In genomic region chr19:39031368-39032163, GRCh38 we compare ENCODE assay signal across 8 cellular contexts. TPM values are rescaled to one million over a fixed set of nuclear protein-coding genes. Genes with fewer than 3 reads are reported as not detected.
DNase-seq lines count a peak whose midpoint lies in the region; ATAC-seq and FAIRE-seq lines count a peak whose summit lies in the region.

No MANE protein-coding gene starts in this region.

- no peaks in the 10 kb centered on the region for H3K9me3 ChIP-seq in mucosa of stomach (ENCODE audit: control insufficient read depth, low read length)

- peak overlapping the region; percentile 47 for H3K9ac ChIP-seq in mucosa of stomach (ENCODE audit: low read length)

- FAIRE-seq in G401.6 (lab: Jason Lieb, UNC), result peak; percentile 99

- H3K4me1 Mint-ChIP-seq in activated T-cell treated with anti-CD3 and anti-CD28 coated beads, Interleukin-2, amount 50 U/mL, for 4 hours (ENCODE audit: low read depth), result peaks cover 11% of the 10 kb centered on the region

- no peaks in the 10 kb centered on the region for H3K36me3 ChIP-seq in mucosa of stomach (ENCODE audit: control insufficient read depth, insufficient read depth, low read length)

- peaks cover 7% of the 10 kb centered on the region for H3K4me1 ChIP-seq in mucosa of stomach (ENCODE audit: control insufficient read depth, insufficient read depth, low read length)

- ATAC-seq in HG03442 (IDR thresholded peaks at IDR 0.05; ENCODE audit: unreplicated experiment) (peak; percentile 68), esophagus mucosa (peak; percentile 91), GM19463 (IDR thresholded peaks at IDR 0.05; ENCODE audit: unreplicated experiment) (no peak)
- peak; percentile 92 to 94 for ATAC-seq in activated T-cell treated with anti-CD3 and anti-CD28 coated beads, Interleukin-2, amount 50 U/mL, for 4 hours

- DNase-seq in OCI-M1 (lab: John Stamatoyannopoulos, UW), result peak; percentile 77
- peak; percentile 74 for DNase-seq in activated T-cell treated with anti-CD3 and anti-CD28 coated beads, Interleukin-2, amount 50 U/mL, for 4 hours
- DNase-seq in stimulated activated CD8-positive, alpha-beta memory T cell treated with anti-CD3 and anti-CD28 coated beads, Interleukin-4, amount 100 ng/mL, for 48 hours, result peak; percentile 91

- no peaks in the 10 kb centered on the region for H3K27me3 ChIP-seq in mucosa of stomach (ENCODE audit: control insufficient read depth, insufficient read depth, low read length)

- peaks cover 3% of the 10 kb centered on the region for H3K27me3 Mint-ChIP-seq in activated T-cell treated with anti-CD3 and anti-CD28 coated beads, Interleukin-2, amount 50 U/mL, for 4 hours (ENCODE audit: low read depth)

- peak overlapping the region; percentile 67 for H3K4me3 Mint-ChIP-seq in activated T-cell treated with anti-CD3 and anti-CD28 coated beads, Interleukin-2, amount 50 U/mL, for 4 hours

- H3K4me3 ChIP-seq in mucosa of stomach (ENCODE audit: low read length), result peak overlapping the region; percentile 19

- no peaks in the 10 kb centered on the region for H3K36me3 Mint-ChIP-seq in activated T-cell treated with anti-CD3 and anti-CD28 coated beads, Interleukin-2, amount 50 U/mL, for 4 hours (ENCODE audit: insufficient read depth)

- H3K9me3 Mint-ChIP-seq in activated T-cell treated with anti-CD3 and anti-CD28 coated beads, Interleukin-2, amount 50 U/mL, for 4 hours, result no peaks in the 10 kb centered on the region

RNA-seq across cellular contexts. Expression of gene FBXO27, which starts 0.8 kb away (rescaled TPM):
- total RNA-seq in activated T-cell treated with anti-CD3 and anti-CD28 coated beads, Interleukin-2, amount 50 U/mL, for 4 hours, result under 1 TPM; 0.18 to 0.63 (median 0.20) TPM
- 41.9 TPM for total RNA-seq in esophagus mucosa

RNA-seq across cellular contexts. Expression of gene ACP7, which starts 52.6 kb away (rescaled TPM):
- under 1 TPM in 1 of 3 donors, not detected in 2; 0.20 TPM for total RNA-seq in activated T-cell treated with anti-CD3 and anti-CD28 coated beads, Interleukin-2, amount 50 U/mL, for 4 hours
- 0.32 TPM for total RNA-seq in esophagus mucosa

RNA-seq across cellular contexts. Expression of gene FBXO17, which starts 56.0 kb away (rescaled TPM):
- total RNA-seq in activated T-cell treated with anti-CD3 and anti-CD28 coated beads, Interleukin-2, amount 50 U/mL, for 4 hours, result under 1 TPM; 0.10 to 0.29 (median 0.14) TPM
- 4.7 TPM for total RNA-seq in esophagus mucosa

Comparison
In these comparisons a context has a peak if more than half of its experiments do, and no peak if none do; other contexts are left out.
1. RNA of gene FBXO27, which starts 0.8 kb away (total RNA-seq): 41.9 TPM in esophagus mucosa (single experiment); 0.18 to 0.63 TPM in activated T-cell treated with anti-CD3 and anti-CD28 coated beads, Interleukin-2, amount 50 U/mL, for 4 hours; every median in the first group is over 10 times any median in the second.
2. Peak in every context shown above with its lines, with median percentiles within 50 percentile points of each other: DNase-seq.